In genomic region chr20:1619861-1620444, GRCh38 we compare ENCODE assay signal across 11 cellular contexts. TPM values are rescaled to one million over a fixed set of nuclear protein-coding genes. Genes with fewer than 3 reads are reported as not detected.
A peak's percentile ranks its signal among the peaks of the same experiment; 100 is the strongest.
DNase-seq lines count a peak whose midpoint lies in the region; ATAC-seq and TF ChIP-seq lines count a peak whose summit lies in the region.
"Had no signal": no experiment of that assay in that cellular context is flagged by ENCODE, and none has a peak within 500 bp of the region (broad histone marks: within the 10 kb centered on the region; RNA-seq: fewer than 3 reads in every experiment).

TSS of gene SIRPB1 (minus strand) at chr20:1620009. CDS start at chr20:1619944, 65 bp downstream.

- H2AFZ ChIP-seq in Karpas-422 (ENCODE audit: low read length) = no peak within 1 kb of the TSS
- no peak within 1 kb of the TSS for H2AFZ ChIP-seq in smooth muscle cell (ENCODE audit: low read depth)

- no peak within 1 kb of the TSS for H3K9ac ChIP-seq in Karpas-422 (ENCODE audit: low read length)
- H3K9ac ChIP-seq in smooth muscle cell (ENCODE audit: low read depth) = no peak within 1 kb of the TSS

- H3K79me2 ChIP-seq in Karpas-422 (ENCODE audit: low read length) (no peaks in the 10 kb centered on the region), smooth muscle cell (ENCODE audit: low read depth) (no peaks in the 10 kb centered on the region)

- no peak within 1 kb of the TSS for H3K27ac ChIP-seq in Karpas-422 (ENCODE audit: low read length)
- H3K27ac ChIP-seq in smooth muscle cell (ENCODE audit: low read depth) = no peak within 1 kb of the TSS
- H3K27ac ChIP-seq: tibial artery had no signal

- no peaks in the 10 kb centered on the region for H3K27me3 Mint-ChIP-seq in activated T-cell treated with anti-CD3 and anti-CD28 coated beads, Interleukin-2, amount 50 U/mL, for 4 hours (ENCODE audit: low read depth)
- H3K27me3 Mint-ChIP-seq in stimulated activated naive B cell treated with anti-CD40 and anti-IgM and Interleukin-4, amounts not matched to agents 10 μg/mL and 1 μg/mL and 100 μg/mL, for 72 hours = no peaks in the 10 kb centered on the region

- in situ Hi-C loops in SK-MEL-5 (cut with HindIII; ENCODE audit: low pct_unique_long_range_greater_than_20kb, low sequenced_read_pairs) = no loop called here

- 84% methylated on average over 5 of the region's 5 CpGs for WGBS in smooth muscle cell (ENCODE audit: low lambda C conversion rate)

- H3K4me1 ChIP-seq in Karpas-422 (ENCODE audit: low read length) (peaks cover 8% of the 10 kb centered on the region), smooth muscle cell (ENCODE audit: low read depth) (no peaks in the 10 kb centered on the region)
- H3K4me1 ChIP-seq: tibial artery had no signal

- H3K36me3 ChIP-seq in Karpas-422 (ENCODE audit: insufficient read depth, low read length) (no peaks in the 10 kb centered on the region), smooth muscle cell (ENCODE audit: low read depth) (no peaks in the 10 kb centered on the region)
- H3K36me3 ChIP-seq: tibial artery had no signal

- H3K27me3 ChIP-seq in Karpas-422 (ENCODE audit: low read length) (no peaks in the 10 kb centered on the region), smooth muscle cell (ENCODE audit: low read depth) (no peaks in the 10 kb centered on the region)
- H3K27me3 ChIP-seq: tibial artery had no signal

- H4K20me1 ChIP-seq in Karpas-422 (ENCODE audit: insufficient read depth, low read depth, low read length) = no peaks in the 10 kb centered on the region
- H4K20me1 ChIP-seq in smooth muscle cell (ENCODE audit: low read depth) = no peaks in the 10 kb centered on the region

- no peak for TF ChIP-seq CTCF in smooth muscle cell (IDR thresholded peaks at IDR 0.05; ENCODE audit: borderline replicate concordance, insufficient read depth, poor library complexity, severe bottlenecking)

- H3K9me3 ChIP-seq in Karpas-422 (ENCODE audit: low read length) (no peaks in the 10 kb centered on the region), smooth muscle cell (replicated peaks; ENCODE audit: low read depth) (no peaks in the 10 kb centered on the region)

- peaks cover 6% of the 10 kb centered on the region for H3K9me3 Mint-ChIP-seq in activated T-cell treated with anti-CD3 and anti-CD28 coated beads, Interleukin-2, amount 50 U/mL, for 4 hours
- peaks cover 9 to 11% of the 10 kb centered on the region in 2 donors for H3K9me3 Mint-ChIP-seq in stimulated activated naive B cell treated with anti-CD40 and anti-IgM and Interleukin-4, amounts not matched to agents 10 μg/mL and 1 μg/mL and 100 μg/mL, for 72 hours

- no peak within 1 kb of the TSS for H3K4me3 Mint-ChIP-seq in activated T-cell treated with anti-CD3 and anti-CD28 coated beads, Interleukin-2, amount 50 U/mL, for 4 hours
- H3K4me3 Mint-ChIP-seq in stimulated activated naive B cell treated with anti-CD40 and anti-IgM and Interleukin-4, amounts not matched to agents 10 μg/mL and 1 μg/mL and 100 μg/mL, for 72 hours = no peak within 1 kb of the TSS
- H3K4me3 Mint-ChIP-seq: endodermal cell had no signal

- no peak for DNase-seq in activated T-cell treated with anti-CD3 and anti-CD28 coated beads, Interleukin-2, amount 50 U/mL, for 4 hours
- DNase-seq in activated T-cell treated with anti-CD3 and anti-CD28 coated beads, Interleukin-2, amount 50 U/mL, for 1 hour = no peak
- peak; percentile 0 for DNase-seq in SK-MEL-5 (ENCODE audit: low read depth, low spot score)
- peak; percentile 32 for DNase-seq in germinal center (ENCODE audit: low spot score)
- no peak for DNase-seq in stimulated activated naive B cell treated with anti-CD40 and anti-IgM and Interleukin-4, amounts not matched to agents 10 μg/mL and 1 μg/mL and 100 μg/mL, for 72 hours
- no peak for DNase-seq in Karpas-422
- DNase-seq in smooth muscle cell (lab: John Stamatoyannopoulos, UW; ENCODE audit: unreplicated experiment) = no peak
- DNase-seq: activated CD8-positive, alpha-beta memory T cell treated with anti-CD3 and anti-CD28 coated beads, Interleukin-2, amount 50 U/mL, for 4 hours; endodermal cell; tibial artery had no signal

- H3K4me3 ChIP-seq in Karpas-422 (ENCODE audit: low read length) (no peak within 1 kb of the TSS), smooth muscle cell (no peak within 1 kb of the TSS)
- H3K4me3 ChIP-seq: tibial artery had no signal

- H3K36me3 Mint-ChIP-seq in activated T-cell treated with anti-CD3 and anti-CD28 coated beads, Interleukin-2, amount 50 U/mL, for 4 hours (ENCODE audit: insufficient read depth) = peaks cover 2% of the 10 kb centered on the region
- peaks cover 0 to 8% of the 10 kb centered on the region in 2 donors for H3K36me3 Mint-ChIP-seq in stimulated activated naive B cell treated with anti-CD40 and anti-IgM and Interleukin-4, amounts not matched to agents 10 μg/mL and 1 μg/mL and 100 μg/mL, for 72 hours

- H3F3A ChIP-seq in smooth muscle cell (ENCODE audit: low read depth) = no peaks in the 10 kb centered on the region

- peaks cover 65% of the 10 kb centered on the region for H3K4me1 Mint-ChIP-seq in activated T-cell treated with anti-CD3 and anti-CD28 coated beads, Interleukin-2, amount 50 U/mL, for 4 hours (ENCODE audit: low read depth)
- peaks cover 45 to 70% of the 10 kb centered on the region in 2 donors for H3K4me1 Mint-ChIP-seq in stimulated activated naive B cell treated with anti-CD40 and anti-IgM and Interleukin-4, amounts not matched to agents 10 μg/mL and 1 μg/mL and 100 μg/mL, for 72 hours
- H3K4me1 Mint-ChIP-seq: endodermal cell had no signal

- H3K9me2 ChIP-seq in Karpas-422 (replicated peaks; ENCODE audit: insufficient read depth, low read length) = no peaks in the 10 kb centered on the region

- peak; percentile 28 to 35 for ATAC-seq in activated T-cell treated with anti-CD3 and anti-CD28 coated beads, Interleukin-2, amount 50 U/mL, for 4 hours
- peak; percentile 53 to 59 for ATAC-seq in stimulated activated naive B cell treated with anti-CD40 and anti-IgM and Interleukin-4, amounts not matched to agents 10 μg/mL and 1 μg/mL and 100 μg/mL, for 72 hours (replicated peaks)
- ATAC-seq in GM18868 (IDR thresholded peaks at IDR 0.05; ENCODE audit: unreplicated experiment) = no peak

- H3K4me2 ChIP-seq in Karpas-422 (ENCODE audit: low read depth, low read length, poor library complexity, severe bottlenecking) (no peak within 1 kb of the TSS), smooth muscle cell (no peak within 1 kb of the TSS)

- H3K27ac Mint-ChIP-seq in stimulated activated naive B cell treated with anti-CD40 and anti-IgM and Interleukin-4, amounts not matched to agents 10 μg/mL and 1 μg/mL and 100 μg/mL, for 72 hours = peak within 1 kb of the TSS; percentile 72
- H3K27ac Mint-ChIP-seq: endodermal cell had no signal

RNA-seq across cellular contexts. Expression of gene SIRPB1, which starts in this region (rescaled TPM):
- total RNA-seq in activated T-cell treated with anti-CD3 and anti-CD28 coated beads, Interleukin-2, amount 50 U/mL, for 4 hours = under 1 TPM; 0.34 to 0.78 (median 0.73) TPM
- total RNA-seq in SK-MEL-5 (2014; rRNA removed; shearing (Covaris generic)) = 0.98 and 1.8 TPM in 2 replicates
- 8.6 and 10.7 TPM in 2 replicates for polyA plus RNA-seq in SK-MEL-5 (2015; cell fraction: cytosol; rRNA removed)
- polyA plus RNA-seq in SK-MEL-5 (2015; cell fraction: nucleus; rRNA removed) = 2.9 and 5.7 TPM in 2 replicates
- total RNA-seq in Karpas-422 (2014; rRNA removed; shearing (Covaris generic); ENCODE audit: low replicate concordance) = 0.18 and 0.45 TPM in 2 replicates
- 0.18 and 0.49 TPM in 2 replicates for total RNA-seq in smooth muscle cell
- polyA plus RNA-seq in smooth muscle cell = 0.61 and 1.3 TPM in 2 replicates

Comparison
In these comparisons a context has a peak if more than half of its experiments do, and no peak if none do; other contexts are left out.
1. Peak in ATAC-seq in activated T-cell treated with anti-CD3 and anti-CD28 coated beads, Interleukin-2, amount 50 U/mL, for 4 hours; RNA of the gene not detected or under 1 TPM.
2. DNase-seq: peak in SK-MEL-5 (single experiment) and germinal center (single experiment); none in activated T-cell treated with anti-CD3 and anti-CD28 coated beads, Interleukin-2, amount 50 U/mL, for 4 hours (single experiment), activated T-cell treated with anti-CD3 and anti-CD28 coated beads, Interleukin-2, amount 50 U/mL, for 1 hour (single experiment), stimulated activated naive B cell treated with anti-CD40 and anti-IgM and Interleukin-4, amounts not matched to agents 10 μg/mL and 1 μg/mL and 100 μg/mL, for 72 hours (single experiment), Karpas-422 (single experiment) and smooth muscle cell (single experiment).